ENCODE assay signal across 10 cellular contexts in the genomic region with DNA sequence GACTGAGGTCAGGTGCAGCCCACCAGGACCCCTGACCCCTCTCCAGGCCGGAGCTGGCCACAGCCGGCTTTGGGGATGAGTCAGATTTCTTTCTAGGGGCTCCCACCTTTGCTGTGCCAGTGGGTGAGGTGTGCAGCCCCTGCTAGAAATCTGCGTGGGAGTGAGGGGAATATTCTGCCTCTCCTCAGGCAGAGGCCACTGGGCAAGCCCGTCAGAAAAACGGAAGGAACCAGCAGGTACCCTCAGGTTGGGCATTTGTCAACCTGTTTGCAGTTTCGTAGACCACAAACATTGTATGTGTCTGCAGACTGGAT. TPM values are rescaled to one million over a fixed set of nuclear protein-coding genes. Genes with fewer than 3 reads are reported as not detected.
DNase-seq lines count a peak whose midpoint lies in the region; ATAC-seq and TF ChIP-seq lines count a peak whose summit lies in the region.
"Had no signal": no experiment of that assay in that cellular context is flagged by ENCODE, and none has a peak within 500 bp of the region (broad histone marks: within the 10 kb centered on the region; RNA-seq: fewer than 3 reads in every experiment).

No MANE protein-coding gene starts in this region.

- CTCF ChIA-PET in CD8-positive, alpha-beta memory T cell (lab: Charles Lee) = no interaction called here

- peaks cover 11% of the 10 kb centered on the region for H3K4me1 ChIP-seq in CD8-positive, alpha-beta memory T cell (ENCODE audit: insufficient read depth, low read length)
- peaks cover 14% of the 10 kb centered on the region for H3K4me1 ChIP-seq in rectal smooth muscle tissue (ENCODE audit: control insufficient read depth, insufficient read depth, low read length)

- H3K36me3 Mint-ChIP-seq in CD8-positive, alpha-beta memory T cell = no peaks in the 10 kb centered on the region

- no peaks in the 10 kb centered on the region for H3K9me3 Mint-ChIP-seq in CD8-positive, alpha-beta memory T cell

- H3K36me3 ChIP-seq in CD8-positive, alpha-beta memory T cell (ENCODE audit: insufficient read depth, low read length) = no peaks in the 10 kb centered on the region
- no peaks in the 10 kb centered on the region for H3K36me3 ChIP-seq in rectal smooth muscle tissue (ENCODE audit: control insufficient read depth, insufficient read depth, low read length)

- H3K9ac ChIP-seq in rectal smooth muscle tissue (ENCODE audit: low read length) = peak overlapping the region; percentile 32

- peaks cover 10 to 25% (median 17%) of the 10 kb centered on the region in 3 donors for H3K4me1 Mint-ChIP-seq in CD8-positive, alpha-beta memory T cell

- ATAC-seq in HG03175 (IDR thresholded peaks at IDR 0.05; ENCODE audit: unreplicated experiment) = no peak

- no peak for DNase-seq in CD8-positive, alpha-beta memory T cell
- no peak for DNase-seq in fibroblast of villous mesenchyme (ENCODE audit: low read depth)
- no peak for DNase-seq in activated gamma-delta T cell (lab: John Stamatoyannopoulos, UW)
- DNase-seq in hepatic stellate cell (ENCODE audit: low spot score) = no peak
- DNase-seq in MV-4-11 (lab: John Stamatoyannopoulos, UW) = no peak
- DNase-seq: activated T-cell treated with anti-CD3 and anti-CD28 coated beads, Interleukin-2, amount 50 U/mL, for 1 hour; RPMI8226 had no signal

- no peak overlapping the region for H3K27ac Mint-ChIP-seq in CD8-positive, alpha-beta memory T cell

- POLR2A ChIA-PET in CD8-positive, alpha-beta memory T cell (lab: Charles Lee) = no interaction called here

- H3K4me3 Mint-ChIP-seq in CD8-positive, alpha-beta memory T cell = peak overlapping the region in 4 of 7 donors; percentile 56 to 81 (median 60)

- TF ChIP-seq CTCF in VCaP (conservative IDR thresholded peaks at IDR 0.05) = no peak
- no peak for TF ChIP-seq CTCF in fibroblast of villous mesenchyme (IDR thresholded peaks at IDR 0.05; ENCODE audit: insufficient read depth, low read depth, low read length)

- H3K27me3 Mint-ChIP-seq in CD8-positive, alpha-beta memory T cell = peaks cover 18 to 34% of the 10 kb centered on the region in 2 donors

- no peak overlapping the region for H3K4me3 ChIP-seq in CD8-positive, alpha-beta memory T cell (ENCODE audit: low read length)
- peak overlapping the region; percentile 74 for H3K4me3 ChIP-seq in fibroblast of villous mesenchyme (ENCODE audit: low read depth, low read length)
- H3K4me3 ChIP-seq in rectal smooth muscle tissue (ENCODE audit: low read length) = peak overlapping the region; percentile 97

- no peak overlapping the region for H3K27ac ChIP-seq in CD8-positive, alpha-beta memory T cell (ENCODE audit: low read depth, low read length)
- H3K27ac ChIP-seq in VCaP = peak overlapping the region; percentile 99
- H3K27ac ChIP-seq in rectal smooth muscle tissue (ENCODE audit: low read depth, low read length) = peak overlapping the region; percentile 64

- H3K27me3 ChIP-seq in CD8-positive, alpha-beta memory T cell (ENCODE audit: insufficient read depth, low read length, poor library complexity, severe bottlenecking) = peaks cover 6% of the 10 kb centered on the region
- H3K27me3 ChIP-seq in rectal smooth muscle tissue (ENCODE audit: control insufficient read depth, insufficient read depth, low read length) = no peaks in the 10 kb centered on the region

- no peaks in the 10 kb centered on the region for H3K9me3 ChIP-seq in CD8-positive, alpha-beta memory T cell (ENCODE audit: low read length)

RNA-seq across cellular contexts. Expression of a gene that starts 1.8 kb away (rescaled TPM):
- under 1 TPM; 0.74 to 0.84 TPM for total RNA-seq in CD8-positive, alpha-beta memory T cell
- not detected for polyA plus RNA-seq in CD8-positive, alpha-beta memory T cell
- 31.6 and 61.7 TPM in 2 replicates for total RNA-seq in fibroblast of villous mesenchyme

Comparison
In these comparisons a context has a peak if more than half of its experiments do, and no peak if none do; other contexts are left out.
1. RNA of a gene that starts 1.8 kb away (total RNA-seq): 31.6 to 61.7 TPM in fibroblast of villous mesenchyme; 0.74 to 0.84 TPM in CD8-positive, alpha-beta memory T cell; every median in the first group is over 10 times any median in the second.